In the genomic region with DNA sequence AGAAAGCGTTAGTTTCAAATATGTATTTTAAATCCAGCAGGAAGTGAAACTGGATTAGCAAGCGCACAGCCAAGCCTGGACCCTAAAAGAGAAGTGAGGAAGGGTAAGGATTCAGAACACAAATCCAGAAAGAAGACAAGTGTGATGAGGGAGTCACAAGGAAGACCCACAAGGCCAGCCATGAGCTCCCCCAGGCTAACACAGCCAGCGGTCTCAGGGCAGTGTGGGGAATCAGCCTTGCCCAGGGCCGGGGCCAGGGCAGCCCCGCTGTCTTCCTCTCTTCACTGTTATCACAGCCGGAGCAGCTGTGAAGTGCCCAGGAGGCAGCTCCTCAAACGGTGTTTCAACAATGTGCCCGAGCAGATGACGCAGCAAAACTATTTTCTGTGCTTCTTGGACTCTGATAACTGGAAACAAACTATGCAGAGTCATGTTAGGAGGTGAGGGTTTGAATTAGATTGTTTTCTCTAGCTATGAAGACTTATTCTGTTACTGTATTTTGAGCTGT, we compare ENCODE assay signal across 11 cellular contexts. TPM values are rescaled to one million over a fixed set of nuclear protein-coding genes. Genes with fewer than 3 reads are reported as not detected.
A peak's percentile ranks its signal among the peaks of the same experiment; 100 is the strongest.
DNase-seq lines count a peak whose midpoint lies in the region; ATAC-seq and TF ChIP-seq lines count a peak whose summit lies in the region.
"Had no signal": no experiment of that assay in that cellular context is flagged by ENCODE, and none has a peak within 500 bp of the region (broad histone marks: within the 10 kb centered on the region; RNA-seq: fewer than 3 reads in every experiment).

No MANE protein-coding gene starts in this region.

- no peaks in the 10 kb centered on the region for H3K27me3 ChIP-seq in HL-60 (ENCODE audit: insufficient read depth, poor library complexity, severe bottlenecking)
- H3K27me3 ChIP-seq in cardiac muscle cell = no peaks in the 10 kb centered on the region
- peaks cover 0 to 3% (median 3%) of the 10 kb centered on the region in 3 donors for H3K27me3 ChIP-seq in skeletal muscle tissue (ENCODE audit: control insufficient read depth in 3 of 3, insufficient read depth in 3 of 3, low read length in 3 of 3)
- H3K27me3 ChIP-seq in tibial artery = no peaks in the 10 kb centered on the region

- peak overlapping the region; percentile 8; the same call in 1 of the 2 replicates for H3K4me3 ChIP-seq in HL-60 (replicated peaks; ENCODE audit: insufficient read depth, low read length)
- H3K4me3 ChIP-seq in cardiac muscle cell = no peak overlapping the region
- H3K4me3 ChIP-seq in skeletal muscle tissue (ENCODE audit: low read length in 3 of 3) = no peak overlapping the region
- no peak overlapping the region for H3K4me3 ChIP-seq in tibial artery

- no peak for TF ChIP-seq CTCF in HL-60 (IDR thresholded peaks at IDR 0.05; ENCODE audit: insufficient read depth, low read length)
- TF ChIP-seq CTCF in cardiac muscle cell (IDR thresholded peaks at IDR 0.05; ENCODE audit: low read depth, low read length) = no peak
- TF ChIP-seq CTCF in tibial artery (IDR thresholded peaks at IDR 0.05) = no peak
- TF ChIP-seq CTCF in omental fat pad (IDR thresholded peaks at IDR 0.05) = no peak

- H3K9me3 ChIP-seq in cardiac muscle cell (ENCODE audit: low read depth) = no peaks in the 10 kb centered on the region
- H3K9me3 ChIP-seq in skeletal muscle tissue (ENCODE audit: control insufficient read depth in 3 of 3, low read length in 3 of 3) = no peaks in the 10 kb centered on the region
- H3K9me3 ChIP-seq in tibial artery = no peaks in the 10 kb centered on the region

- H3K27ac ChIP-seq in HL-60 (replicated peaks) (peak overlapping the region; percentile 17; the same call in 1 of the 2 replicates), cardiac muscle cell (peak overlapping the region; percentile 50), skeletal muscle tissue (ENCODE audit: low read depth, low read length) (peak overlapping the region; percentile 25), tibial artery (no peak overlapping the region)

- ATAC-seq in HG03571 (IDR thresholded peaks at IDR 0.05; ENCODE audit: unreplicated experiment) = no peak
- no peak for ATAC-seq in omental fat pad (ENCODE audit: low FRiP score)

- H3K4me1 ChIP-seq in cardiac muscle cell (ENCODE audit: low read depth) = peaks cover 8% of the 10 kb centered on the region
- peaks cover 2 to 7% (median 2%) of the 10 kb centered on the region in 3 donors for H3K4me1 ChIP-seq in skeletal muscle tissue (ENCODE audit: control insufficient read depth in 3 of 3, insufficient read depth in 3 of 3, low read length in 3 of 3)
- H3K4me1 ChIP-seq in tibial artery = peaks cover 0 to 9% (median 2%) of the 10 kb centered on the region in 4 donors

- intact Hi-C loops in tibial artery (cut with DNase I; ENCODE audit: low total_unique reads) = no loop called here

- DNase-seq in HL-60 (ENCODE audit: low read depth in 1 of 2, low spot score in 1 of 2) (peak; percentile 64 to 87), SIG-M5 treated with dmso at 0.1 percent for 504 hours (lab: John Stamatoyannopoulos, UW; ENCODE audit: unreplicated experiment) (peak; percentile 96), cardiac muscle cell (ENCODE audit: low read depth in 1 of 2, low spot score in 1 of 2) (peak; percentile 75 to 82), tibial artery (no peak), kidney glomerular epithelial cell (lab: John Stamatoyannopoulos, UW) (no peak), omental fat pad (ENCODE audit: low spot score) (no peak)
- DNase-seq: mesendoderm; NCI-H526 treated with DMSO at 0.1 percent for 48 hours; stimulated activated CD4-positive, alpha-beta T cell treated with anti-CD3 and anti-CD28 coated beads, Interleukin-4, amount 100 ng/mL, for 24 hours had no signal

- no peak overlapping the region for H3K9ac ChIP-seq in skeletal muscle tissue (ENCODE audit: low read depth in 1 of 3, low read length in 3 of 3)

- H3K36me3 ChIP-seq in cardiac muscle cell = no peaks in the 10 kb centered on the region
- no peaks in the 10 kb centered on the region for H3K36me3 ChIP-seq in skeletal muscle tissue (ENCODE audit: control insufficient read depth in 3 of 3, insufficient read depth in 3 of 3, low read length in 3 of 3)
- H3K36me3 ChIP-seq in tibial artery = no peaks in the 10 kb centered on the region

RNA-seq across cellular contexts. Expression of a gene that starts 12.2 kb away (rescaled TPM):
- 25.8 and 36.8 TPM in 2 replicates for total RNA-seq in cardiac muscle cell
- 46.0 and 48.7 TPM in 2 replicates for polyA plus RNA-seq in cardiac muscle cell
- 64.2 TPM for total RNA-seq in skeletal muscle tissue
- total RNA-seq in omental fat pad = 10 to 100 TPM; 45.7 to 66.4 (median 55.0) TPM

RNA-seq across cellular contexts. Expression of a gene that starts 43.5 kb away (rescaled TPM):
- not detected in 2 replicates for total RNA-seq in cardiac muscle cell
- 0.19 TPM in 1 of 2 replicates, not detected in the other for polyA plus RNA-seq in cardiac muscle cell
- total RNA-seq in skeletal muscle tissue = not detected
- total RNA-seq in omental fat pad = not detected

RNA-seq across cellular contexts. Expression of a gene that starts 58.9 kb away (rescaled TPM):
- 77.9 and 90.9 TPM in 2 replicates for total RNA-seq in cardiac muscle cell
- polyA plus RNA-seq in cardiac muscle cell = 81.3 and 92.9 TPM in 2 replicates
- total RNA-seq in skeletal muscle tissue = 14.1 TPM
- 10 to 100 TPM; 25.1 to 60.7 (median 39.0) TPM for total RNA-seq in omental fat pad

Comparison
In these comparisons a context has a peak if more than half of its experiments do, and no peak if none do; other contexts are left out.
1. DNase-seq: peak in HL-60 (2 of 2), SIG-M5 treated with dmso at 0.1 percent for 504 hours (single experiment) and cardiac muscle cell (2 of 2); none in tibial artery (0 of 2), kidney glomerular epithelial cell (single experiment) and omental fat pad (single experiment).
2. H3K27ac ChIP-seq: peak in HL-60 (single experiment), cardiac muscle cell (single experiment) and skeletal muscle tissue (single experiment); none in tibial artery (0 of 2).